In the genomic region with DNA sequence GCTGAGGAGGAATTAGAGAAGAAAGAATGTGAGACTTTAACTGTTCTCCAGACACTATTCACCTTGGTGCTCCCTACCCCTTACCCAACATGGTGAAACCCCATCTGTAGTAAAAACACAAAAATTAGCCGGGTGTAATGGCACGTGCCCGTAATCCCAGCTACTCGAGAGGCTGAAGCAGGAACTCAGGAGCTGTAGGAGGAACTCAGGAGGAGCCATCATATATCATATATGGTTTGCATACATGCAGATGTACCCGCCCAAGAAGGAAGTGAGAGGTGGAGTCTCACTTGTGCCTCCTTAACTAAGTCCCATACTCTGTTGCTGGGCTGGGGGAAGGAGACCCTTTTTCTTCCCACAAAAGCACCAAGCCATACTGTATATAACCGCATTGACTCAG, we compare ENCODE assay signal across 32 cellular contexts. TPM values are rescaled to one million over a fixed set of nuclear protein-coding genes. Genes with fewer than 3 reads are reported as not detected.
"Had no signal": no experiment of that assay in that cellular context is flagged by ENCODE, and none has a peak within 500 bp of the region (broad histone marks: within the 10 kb centered on the region; RNA-seq: fewer than 3 reads in every experiment).

No MANE protein-coding gene starts in this region.

- H3K79me2 ChIP-seq: hepatocyte had no signal

- H3K9me3 Mint-ChIP-seq: activated CD4-positive, alpha-beta memory T cell treated with anti-CD3 and anti-CD28 coated beads for 36 hours; activated CD4-positive, alpha-beta T cell treated with anti-CD3 and anti-CD28 coated beads, Interleukin-2, amount 10 ng/mL, durations not matched to agents 24 days and 14 days; activated T-cell treated with anti-CD3 and anti-CD28 coated beads, Interleukin-2, amount 50 U/mL, for 24 hours; activated T-cell treated with anti-CD3 and anti-CD28 coated beads, Interleukin-2, amount 50 U/mL, for 72 hours; central memory CD8-positive, alpha-beta T cell; effector memory CD8-positive, alpha-beta T cell had no signal

- H3K27ac ChIP-seq: brain microvascular endothelial cell, esophagus squamous epithelium, gastroesophageal sphincter had no signal

- H3K36me3 ChIP-seq: brain microvascular endothelial cell, esophagus squamous epithelium, gastroesophageal sphincter, heart right ventricle had no signal

- H3K9me3 ChIP-seq: esophagus squamous epithelium, gastroesophageal sphincter, heart right ventricle had no signal

- H3K27me3 ChIP-seq: brain microvascular endothelial cell, esophagus squamous epithelium, gastroesophageal sphincter, heart right ventricle, hepatocyte had no signal

- H3K27ac Mint-ChIP-seq: activated CD4-positive, alpha-beta memory T cell treated with anti-CD3 and anti-CD28 coated beads for 36 hours; activated CD4-positive, alpha-beta T cell treated with anti-CD3 and anti-CD28 coated beads for 36 hours; activated CD4-positive, alpha-beta T cell treated with anti-CD3 and anti-CD28 coated beads, Interleukin-2, amount 10 ng/mL, durations not matched to agents 24 days and 14 days; activated CD8-positive, alpha-beta memory T cell treated with anti-CD3 and anti-CD28 coated beads, Interleukin-2, amount 10 ng/mL, durations not matched to agents 7 days and 5 days; activated CD8-positive, alpha-beta T cell treated with anti-CD3 and anti-CD28 coated beads, Interleukin-2, amount 10 ng/mL, durations not matched to agents 7 days and 5 days; activated naive CD8-positive, alpha-beta T cell; activated T-cell treated with anti-CD3 and anti-CD28 coated beads, Interleukin-2, amount 50 U/mL, for 24 hours; activated T-cell treated with anti-CD3 and anti-CD28 coated beads, Interleukin-2, amount 50 U/mL, for 72 hours; effector memory CD8-positive, alpha-beta T cell had no signal

- ATAC-seq: activated CD4-positive, alpha-beta T cell treated with anti-CD3 and anti-CD28 coated beads for 36 hours; activated CD8-positive, alpha-beta memory T cell treated with anti-CD3 and anti-CD28 coated beads, Interleukin-2, amount 10 ng/mL, durations not matched to agents 7 days and 5 days; activated CD8-positive, alpha-beta T cell treated with anti-CD3 and anti-CD28 coated beads, Interleukin-2, amount 10 ng/mL, durations not matched to agents 7 days and 5 days; activated T-cell treated with anti-CD3 and anti-CD28 coated beads, Interleukin-2, amount 50 U/mL, for 72 hours; effector memory CD8-positive, alpha-beta T cell; gastroesophageal sphincter; heart right ventricle had no signal

- H3K4me3 ChIP-seq: coronary artery, esophagus squamous epithelium, gastroesophageal sphincter, heart right ventricle, hepatocyte had no signal

- H3K27me3 Mint-ChIP-seq: activated CD4-positive, alpha-beta T cell treated with anti-CD3 and anti-CD28 coated beads for 36 hours; central memory CD8-positive, alpha-beta T cell; effector memory CD8-positive, alpha-beta T cell had no signal

- H3K4me1 Mint-ChIP-seq: activated CD4-positive, alpha-beta T cell treated with anti-CD3 and anti-CD28 coated beads for 36 hours; activated CD4-positive, alpha-beta T cell treated with anti-CD3 and anti-CD28 coated beads, Interleukin-2, amount 10 ng/mL, durations not matched to agents 24 days and 14 days; activated CD8-positive, alpha-beta memory T cell treated with anti-CD3 and anti-CD28 coated beads, Interleukin-2, amount 10 ng/mL, durations not matched to agents 7 days and 5 days; central memory CD8-positive, alpha-beta T cell had no signal

- FAIRE-seq: astrocyte, bronchial epithelial cell had no signal

- H3K4me2 ChIP-seq: hepatocyte had no signal

- H2AFZ ChIP-seq: hepatocyte had no signal

- H3K36me3 Mint-ChIP-seq: activated CD4-positive, alpha-beta memory T cell treated with anti-CD3 and anti-CD28 coated beads for 36 hours; activated CD8-positive, alpha-beta memory T cell treated with anti-CD3 and anti-CD28 coated beads, Interleukin-2, amount 10 ng/mL, durations not matched to agents 7 days and 5 days; activated naive CD8-positive, alpha-beta T cell had no signal

- DNase-seq: activated CD4-positive, alpha-beta memory T cell treated with anti-CD3 and anti-CD28 coated beads for 36 hours; activated CD4-positive, alpha-beta T cell treated with anti-CD3 and anti-CD28 coated beads for 36 hours; activated CD4-positive, alpha-beta T cell treated with anti-CD3 and anti-CD28 coated beads, Interleukin-2, amount 10 ng/mL, durations not matched to agents 24 days and 14 days; activated CD4-positive, CD25-positive, alpha-beta regulatory T cell; activated CD4-positive, CD25-positive, alpha-beta regulatory T cell treated with anti-CD3 and anti-CD28 coated beads, Interleukin-2, amount 50 U/mL, for 72 hours; activated CD8-positive, alpha-beta memory T cell treated with anti-CD3 and anti-CD28 coated beads, Interleukin-2, amount 10 ng/mL, durations not matched to agents 7 days and 5 days; activated CD8-positive, alpha-beta memory T cell treated with anti-CD3 and anti-CD28 coated beads, Interleukin-2, amount 50 U/mL, for 4 hours; activated CD8-positive, alpha-beta T cell treated with anti-CD3 and anti-CD28 coated beads, Interleukin-2, amount 10 ng/mL, durations not matched to agents 7 days and 5 days; activated gamma-delta T cell; activated naive CD4-positive, alpha-beta T cell; activated naive CD4-positive, alpha-beta T cell treated with anti-CD3 and anti-CD28 coated beads, Interleukin-2, amount 50 U/mL, for 16 hours; activated T-cell treated with anti-CD3 and anti-CD28 coated beads for 4 hours; activated T-cell treated with anti-CD3 and anti-CD28 coated beads, Interleukin-2, amount 50 U/mL, for 24 hours; activated T-cell treated with anti-CD3 and anti-CD28 coated beads, Interleukin-2, amount 50 U/mL, for 72 hours; amniotic stem cell; anterior cingulate cortex; brain microvascular endothelial cell; dermis blood vessel endothelial cell; effector CD4-positive, alpha-beta T cell; effector memory CD8-positive, alpha-beta T cell; erythroblast; esophagus squamous epithelium; foreskin melanocyte; heart right ventricle; T-helper 2 cell had no signal

- H3K4me1 ChIP-seq: gastroesophageal sphincter had no signal

- H3K4me3 Mint-ChIP-seq: activated CD4-positive, alpha-beta memory T cell treated with anti-CD3 and anti-CD28 coated beads for 36 hours; activated CD4-positive, alpha-beta T cell treated with anti-CD3 and anti-CD28 coated beads for 36 hours; activated CD4-positive, alpha-beta T cell treated with anti-CD3 and anti-CD28 coated beads, Interleukin-2, amount 10 ng/mL, durations not matched to agents 24 days and 14 days; activated CD8-positive, alpha-beta memory T cell treated with anti-CD3 and anti-CD28 coated beads, Interleukin-2, amount 10 ng/mL, durations not matched to agents 7 days and 5 days; activated CD8-positive, alpha-beta T cell treated with anti-CD3 and anti-CD28 coated beads, Interleukin-2, amount 10 ng/mL, durations not matched to agents 7 days and 5 days; activated naive CD8-positive, alpha-beta T cell; activated T-cell treated with anti-CD3 and anti-CD28 coated beads, Interleukin-2, amount 50 U/mL, for 24 hours; activated T-cell treated with anti-CD3 and anti-CD28 coated beads, Interleukin-2, amount 50 U/mL, for 72 hours; central memory CD8-positive, alpha-beta T cell; effector memory CD8-positive, alpha-beta T cell had no signal

RNA-seq across cellular contexts. Expression of a gene that starts 35.5 kb away (rescaled TPM):
- total RNA-seq: activated CD4-positive, alpha-beta T cell treated with anti-CD3 and anti-CD28 coated beads, Interleukin-2, amount 10 ng/mL, durations not matched to agents 24 days and 14 days had no signal

RNA-seq across cellular contexts. Expression of a gene that starts 46.0 kb away (rescaled TPM):
- total RNA-seq: activated CD4-positive, alpha-beta memory T cell treated with anti-CD3 and anti-CD28 coated beads for 36 hours; activated CD4-positive, alpha-beta T cell treated with anti-CD3 and anti-CD28 coated beads for 36 hours; activated CD4-positive, alpha-beta T cell treated with anti-CD3 and anti-CD28 coated beads, Interleukin-2, amount 10 ng/mL, durations not matched to agents 24 days and 14 days; activated CD8-positive, alpha-beta memory T cell treated with anti-CD3 and anti-CD28 coated beads, Interleukin-2, amount 10 ng/mL, durations not matched to agents 7 days and 5 days; activated CD8-positive, alpha-beta T cell treated with anti-CD3 and anti-CD28 coated beads, Interleukin-2, amount 10 ng/mL, durations not matched to agents 7 days and 5 days; activated T-cell treated with anti-CD3 and anti-CD28 coated beads, Interleukin-2, amount 50 U/mL, for 72 hours; bronchial epithelial cell; dermis blood vessel endothelial cell; esophagus squamous epithelium had no signal
